ENCODE assay signal across 9 cellular contexts in genomic region chr13:94711561-94712286, GRCh38. TPM values are rescaled to one million over a fixed set of nuclear protein-coding genes. Genes with fewer than 3 reads are reported as not detected.
DNase-seq lines count a peak whose midpoint lies in the region; ATAC-seq, FAIRE-seq and TF ChIP-seq lines count a peak whose summit lies in the region.
"Had no signal": no experiment of that assay in that cellular context is flagged by ENCODE, and none has a peak within 500 bp of the region (broad histone marks: within the 10 kb centered on the region; RNA-seq: fewer than 3 reads in every experiment).

No MANE protein-coding gene starts in this region.

- ATAC-seq in HG03064 (IDR thresholded peaks at IDR 0.05; ENCODE audit: low read depth, unreplicated experiment) (peak; percentile 8), left lung (peak; percentile 14)

- peaks cover 9% of the 10 kb centered on the region for H3K4me1 ChIP-seq in astrocyte (ENCODE audit: insufficient read depth, low read length)
- H3K4me1 ChIP-seq in left lung: peaks cover 11 to 33% of the 10 kb centered on the region in 2 donors

- in situ Hi-C loops in brain microvascular endothelial cell (cut with HindIII; ENCODE audit: low pct_ligation_motif_present, low sequenced_read_pairs): no loop called here

- H3K79me2 ChIP-seq in astrocyte (ENCODE audit: insufficient read depth, low read length): no peaks in the 10 kb centered on the region

- H3K27me3 ChIP-seq in astrocyte (ENCODE audit: insufficient read depth, low read length): peaks cover 66% of the 10 kb centered on the region
- H3K27me3 ChIP-seq in left lung: peaks cover 96 to 100% of the 10 kb centered on the region in 2 donors
- H3K27me3 ChIP-seq in brain microvascular endothelial cell (replicated peaks): peaks cover 78% of the 10 kb centered on the region

- H3K27me3 Mint-ChIP-seq in activated T-cell treated with anti-CD3 and anti-CD28 coated beads, Interleukin-2, amount 50 U/mL, for 24 hours: peaks cover 82% of the 10 kb centered on the region
- H3K27me3 Mint-ChIP-seq in astrocyte (ENCODE audit: low read depth, unreplicated experiment): peaks cover 13% of the 10 kb centered on the region

- peaks cover 26% of the 10 kb centered on the region for H3K4me1 Mint-ChIP-seq in activated T-cell treated with anti-CD3 and anti-CD28 coated beads, Interleukin-2, amount 50 U/mL, for 24 hours (ENCODE audit: low read depth)
- peaks cover 8% of the 10 kb centered on the region for H3K4me1 Mint-ChIP-seq in astrocyte (ENCODE audit: low read depth, unreplicated experiment)

- peak; percentile 61 for DNase-seq in activated T-cell treated with anti-CD3 and anti-CD28 coated beads, Interleukin-2, amount 50 U/mL, for 24 hours
- DNase-seq in activated T-cell treated with anti-CD3 and anti-CD28 coated beads for 4 hours (no peak), astrocyte (ENCODE audit: low read depth) (peak; percentile 29), left lung (peak in 1 of 2 donors; percentile 81), brain microvascular endothelial cell (no peak), NCI-H2029 (lab: John Stamatoyannopoulos, UW) (no peak)
- no peak for DNase-seq in central memory CD4-positive, alpha-beta T cell
- DNase-seq: activated B cell treated with CpG ODN at 0.5 μM for 24 hours had no signal

- intact Hi-C loops in left lung (cut with DNase I): no loop called here

- no peak overlapping the region for H3K4me3 ChIP-seq in astrocyte (ENCODE audit: insufficient read depth, low read depth, low read length)
- H3K4me3 ChIP-seq in left lung: peak overlapping the region in 1 of 2 donors; percentile 15
- H3K4me3 ChIP-seq in brain microvascular endothelial cell (ENCODE audit: low read depth, low read length): no peak overlapping the region

- H3K27ac Mint-ChIP-seq in activated T-cell treated with anti-CD3 and anti-CD28 coated beads, Interleukin-2, amount 50 U/mL, for 24 hours: no peak overlapping the region
- no peak overlapping the region for H3K27ac Mint-ChIP-seq in astrocyte (ENCODE audit: unreplicated experiment)
- H3K27ac Mint-ChIP-seq: activated B cell treated with CpG ODN at 0.5 μM for 24 hours had no signal

- H3K9me3 ChIP-seq in astrocyte (ENCODE audit: insufficient read depth, low read depth, low read length) (no peaks in the 10 kb centered on the region), left lung (no peaks in the 10 kb centered on the region)

- no peaks in the 10 kb centered on the region for H4K20me1 ChIP-seq in astrocyte (ENCODE audit: insufficient read depth, low read length)

- no peak for FAIRE-seq in astrocyte (lab: Jason Lieb, UNC)

- H2AFZ ChIP-seq in astrocyte (ENCODE audit: low read depth, low read length): peak overlapping the region; percentile 67

- peaks cover 8% of the 10 kb centered on the region for H3K9me3 Mint-ChIP-seq in activated T-cell treated with anti-CD3 and anti-CD28 coated beads, Interleukin-2, amount 50 U/mL, for 24 hours
- H3K9me3 Mint-ChIP-seq in astrocyte (ENCODE audit: unreplicated experiment): no peaks in the 10 kb centered on the region
- H3K9me3 Mint-ChIP-seq: activated B cell treated with CpG ODN at 0.5 μM for 24 hours had no signal

- H3K36me3 ChIP-seq in astrocyte (ENCODE audit: insufficient read depth, low read length) (no peaks in the 10 kb centered on the region), left lung (no peaks in the 10 kb centered on the region), brain microvascular endothelial cell (replicated peaks) (no peaks in the 10 kb centered on the region)

- TF ChIP-seq CTCF in astrocyte (IDR thresholded peaks at IDR 0.05; ENCODE audit: insufficient read depth, low read depth, low read length): no peak
- no peak for TF ChIP-seq CTCF in left lung (IDR thresholded peaks at IDR 0.05)
- TF ChIP-seq CTCF in brain microvascular endothelial cell (IDR thresholded peaks at IDR 0.05; ENCODE audit: low read depth, low read length, missing control alignments): no peak

- H3K4me3 Mint-ChIP-seq in activated T-cell treated with anti-CD3 and anti-CD28 coated beads, Interleukin-2, amount 50 U/mL, for 24 hours: peak overlapping the region; percentile 66
- peak overlapping the region; percentile 83 for H3K4me3 Mint-ChIP-seq in astrocyte (ENCODE audit: unreplicated experiment)
- H3K4me3 Mint-ChIP-seq: activated B cell treated with CpG ODN at 0.5 μM for 24 hours had no signal

- no peaks in the 10 kb centered on the region for H3K36me3 Mint-ChIP-seq in activated T-cell treated with anti-CD3 and anti-CD28 coated beads, Interleukin-2, amount 50 U/mL, for 24 hours (ENCODE audit: low read depth)
- H3K36me3 Mint-ChIP-seq in astrocyte (ENCODE audit: low read depth, unreplicated experiment): no peaks in the 10 kb centered on the region

- H3K4me2 ChIP-seq in astrocyte (ENCODE audit: low read length): peak overlapping the region; percentile 83

- H3K27ac ChIP-seq in astrocyte (ENCODE audit: low read depth, low read length) (no peak overlapping the region), left lung (no peak overlapping the region), brain microvascular endothelial cell (no peak overlapping the region)

- no peak overlapping the region for H3K9ac ChIP-seq in astrocyte (ENCODE audit: low read length)

RNA-seq across cellular contexts. Expression of gene SOX21, which starts 0.6 kb away (rescaled TPM):
- total RNA-seq in astrocyte: 0.36 and 0.77 TPM in 2 replicates
- total RNA-seq in left lung: under 1 TPM; 0.09 to 0.13 TPM
- total RNA-seq: activated B cell treated with CpG ODN at 0.5 μM for 24 hours had no signal

Comparison
In these comparisons a context has a peak if more than half of its experiments do, and no peak if none do; other contexts are left out.
1. DNase-seq: peak in activated T-cell treated with anti-CD3 and anti-CD28 coated beads, Interleukin-2, amount 50 U/mL, for 24 hours (single experiment) and astrocyte (single experiment); none in activated T-cell treated with anti-CD3 and anti-CD28 coated beads for 4 hours (single experiment), central memory CD4-positive, alpha-beta T cell (single experiment), brain microvascular endothelial cell (single experiment) and NCI-H2029 (single experiment).